Comparison of ENCODE assay signal across 8 cellular contexts in genomic region chr11:12800032-12800671, GRCh38.
A peak's percentile ranks its signal among the peaks of the same experiment; 100 is the strongest.
DNase-seq lines count a peak whose midpoint lies in the region; ATAC-seq, FAIRE-seq and TF ChIP-seq lines count a peak whose summit lies in the region.

No MANE protein-coding gene starts in this region.

- no peaks in the 10 kb centered on the region for H3K9me3 Mint-ChIP-seq in astrocyte (ENCODE audit: unreplicated experiment)

- H4K20me1 ChIP-seq in astrocyte (ENCODE audit: insufficient read depth, low read length): peaks cover 34% of the 10 kb centered on the region

- no peak for FAIRE-seq in astrocyte (lab: Jason Lieb, UNC)

- H3K9me3 ChIP-seq in HUES6 (ENCODE audit: control insufficient read depth, insufficient read depth, low read depth, low read length) (no peaks in the 10 kb centered on the region), astrocyte (ENCODE audit: insufficient read depth, low read depth, low read length) (no peaks in the 10 kb centered on the region)

- H3K27me3 Mint-ChIP-seq in astrocyte (ENCODE audit: low read depth, unreplicated experiment): no peaks in the 10 kb centered on the region

- peak overlapping the region; percentile 28 for H3K4me3 Mint-ChIP-seq in astrocyte (ENCODE audit: unreplicated experiment)

- H3K4me3 ChIP-seq in HUES6 (ENCODE audit: low read depth, low read length) (no peak overlapping the region; the same call in 1 of the 2 replicates), astrocyte (ENCODE audit: insufficient read depth, low read depth, low read length) (peak overlapping the region; percentile 4)

- H3K27me3 ChIP-seq in HUES6 (ENCODE audit: control insufficient read depth, insufficient read depth, low read length): no peaks in the 10 kb centered on the region
- no peaks in the 10 kb centered on the region for H3K27me3 ChIP-seq in astrocyte (ENCODE audit: insufficient read depth, low read length)

- peaks cover 3% of the 10 kb centered on the region for H3K36me3 Mint-ChIP-seq in astrocyte (ENCODE audit: low read depth, unreplicated experiment)

- TF ChIP-seq CTCF in 22Rv1 (IDR thresholded peaks at IDR 0.05) (no peak), astrocyte (IDR thresholded peaks at IDR 0.05; ENCODE audit: insufficient read depth, low read depth, low read length) (no peak)

- peak overlapping the region; percentile 92 for H3K27ac Mint-ChIP-seq in astrocyte (ENCODE audit: unreplicated experiment)

- peaks cover 6% of the 10 kb centered on the region; the same call in 1 of the 2 replicates for H3K36me3 ChIP-seq in HUES6 (ENCODE audit: control insufficient read depth, insufficient read depth, low read length)
- H3K36me3 ChIP-seq in astrocyte (ENCODE audit: insufficient read depth, low read length): peaks cover 5% of the 10 kb centered on the region

- no peak overlapping the region for H2AFZ ChIP-seq in astrocyte (ENCODE audit: low read depth, low read length)

- peak overlapping the region; percentile 8 for H3K9ac ChIP-seq in HUES6 (ENCODE audit: low read length)
- H3K9ac ChIP-seq in astrocyte (ENCODE audit: low read length): peak overlapping the region; percentile 59

- H3K27ac ChIP-seq in 22Rv1: peak overlapping the region; percentile 37; the same call in 1 of the 2 replicates
- H3K27ac ChIP-seq in HUES6 (ENCODE audit: low read depth, low read length): peak overlapping the region; percentile 16; the same call in 1 of the 2 replicates
- peak overlapping the region; percentile 72 for H3K27ac ChIP-seq in astrocyte (ENCODE audit: low read depth, low read length)

- DNase-seq in astrocyte (ENCODE audit: low read depth) (peak; percentile 82), kidney tubule cell (ENCODE audit: low spot score) (peak; percentile 93), MV-4-11 (lab: John Stamatoyannopoulos, UW) (no peak)

- peaks cover 66% of the 10 kb centered on the region for H3K4me1 Mint-ChIP-seq in astrocyte (ENCODE audit: low read depth, unreplicated experiment)

- H3K4me2 ChIP-seq in astrocyte (ENCODE audit: low read length): peak overlapping the region; percentile 70

- H3K79me2 ChIP-seq in astrocyte (ENCODE audit: insufficient read depth, low read length): peaks cover 71% of the 10 kb centered on the region

- ATAC-seq in HG02938 (IDR thresholded peaks at IDR 0.05; ENCODE audit: unreplicated experiment) (no peak), HG03045 (IDR thresholded peaks at IDR 0.05; ENCODE audit: unreplicated experiment) (no peak), HG03571 (IDR thresholded peaks at IDR 0.05; ENCODE audit: unreplicated experiment) (no peak)

- H3K4me1 ChIP-seq in HUES6 (ENCODE audit: control insufficient read depth, insufficient read depth, low read length) (peaks cover 65% of the 10 kb centered on the region), astrocyte (ENCODE audit: insufficient read depth, low read length) (peaks cover 56% of the 10 kb centered on the region)

Comparison
In these comparisons a context has a peak if more than half of its experiments do, and no peak if none do; other contexts are left out.
1. H3K27ac ChIP-seq: peak in every context shown above with its lines; median percentile 72 in astrocyte; 37 in 22Rv1; 16 in HUES6.